Comparison of ENCODE assay signal across 15 cellular contexts in genomic region chr10:3136763-3137611, GRCh38. TPM values are rescaled to one million over a fixed set of nuclear protein-coding genes. Genes with fewer than 3 reads are reported as not detected.
DNase-seq lines count a peak whose midpoint lies in the region; ATAC-seq, FAIRE-seq and TF ChIP-seq lines count a peak whose summit lies in the region.
"Had no signal": no experiment of that assay in that cellular context is flagged by ENCODE, and none has a peak within 500 bp of the region (broad histone marks: within the 10 kb centered on the region; RNA-seq: fewer than 3 reads in every experiment).

No MANE protein-coding gene starts in this region.

- TF ChIP-seq CTCF in cardiac fibroblast (IDR thresholded peaks at IDR 0.05; ENCODE audit: low read depth, low read length) (no peak), kidney (IDR thresholded peaks at IDR 0.05; ENCODE audit: borderline replicate concordance, extremely low read depth, insufficient read depth) (no peak)

- H3K27me3 ChIP-seq in skeletal muscle tissue (ENCODE audit: control insufficient read depth in 3 of 3, insufficient read depth in 3 of 3, low read length in 3 of 3), result no peaks in the 10 kb centered on the region
- H3K27me3 ChIP-seq: SJSA1 had no signal

- H3K9me3 ChIP-seq in kidney (ENCODE audit: control insufficient read depth in 1 of 2, low read length in 2 of 2) (no peaks in the 10 kb centered on the region), skeletal muscle tissue (ENCODE audit: control insufficient read depth in 3 of 3, low read length in 3 of 3) (no peaks in the 10 kb centered on the region)

- H3K9ac ChIP-seq in kidney (ENCODE audit: low read length in 2 of 2) (no peak overlapping the region), skeletal muscle tissue (ENCODE audit: low read depth in 1 of 3, low read length in 3 of 3) (peak overlapping the region in 2 of 3 donors; percentile 20 to 54)

- no peak for ATAC-seq in GM18868 (IDR thresholded peaks at IDR 0.05; ENCODE audit: unreplicated experiment)
- ATAC-seq in GM18909 (IDR thresholded peaks at IDR 0.05; ENCODE audit: poor library complexity, unreplicated experiment), result no peak

- H3K36me3 ChIP-seq in kidney (ENCODE audit: control insufficient read depth in 1 of 2, insufficient read depth in 2 of 2, low read length in 2 of 2) (peaks cover 38 to 73% of the 10 kb centered on the region in 2 donors), skeletal muscle tissue (ENCODE audit: control insufficient read depth in 3 of 3, insufficient read depth in 3 of 3, low read length in 3 of 3) (peaks cover 53 to 69% (median 58%) of the 10 kb centered on the region in 3 donors)

- no peak overlapping the region for H3K27ac ChIP-seq in kidney (ENCODE audit: low read depth in 2 of 2, low read length in 2 of 2)
- H3K27ac ChIP-seq in skeletal muscle tissue (ENCODE audit: low read depth, low read length), result peak overlapping the region; percentile 48
- H3K27ac ChIP-seq: SJSA1 had no signal

- H3K4me3 ChIP-seq in cardiac fibroblast (replicated peaks in 1 of 2; ENCODE audit: low read depth in 2 of 2, low read length in 2 of 2), result no peak overlapping the region
- no peak overlapping the region for H3K4me3 ChIP-seq in kidney (ENCODE audit: low read length in 2 of 2)
- peak overlapping the region in 2 of 3 donors; percentile 7 to 17 for H3K4me3 ChIP-seq in skeletal muscle tissue (ENCODE audit: low read length in 3 of 3)
- H3K4me3 ChIP-seq: SJSA1, skin epidermis had no signal

- intact Hi-C loops in kidney (cut with DNase I), result no loop called here

- peak; percentile 15 for DNase-seq in EL
- DNase-seq in cardiac fibroblast (ENCODE audit: low read depth in 2 of 2), result peak; percentile 91 to 93
- peak; percentile 63 for DNase-seq in kidney
- DNase-seq in NAMALWA (ENCODE audit: low spot score), result no peak
- DNase-seq in activated CD4-positive, alpha-beta T cell treated with anti-CD3 and anti-CD28 coated beads, Interleukin-2, amount 50 U/mL, for 1 hour, result no peak
- DNase-seq: activated CD4-positive, alpha-beta T cell treated with anti-CD3 and anti-CD28 coated beads for 1 hour; activated naive CD4-positive, alpha-beta T cell; CD4-positive, CD25-positive, alpha-beta regulatory T cell; NCI-H510A treated with DMSO at 0.1 percent for 48 hours had no signal

- FAIRE-seq in kidney (lab: Jason Lieb, UNC), result no peak
- FAIRE-seq: endometrium had no signal

- H3K4me1 ChIP-seq in kidney (ENCODE audit: control insufficient read depth in 1 of 2, insufficient read depth in 1 of 2, low read depth in 1 of 2, low read length in 2 of 2) (no peaks in the 10 kb centered on the region), skeletal muscle tissue (ENCODE audit: control insufficient read depth in 3 of 3, insufficient read depth in 3 of 3, low read length in 3 of 3) (peaks cover 29 to 32% (median 29%) of the 10 kb centered on the region in 3 donors)
- H3K4me1 ChIP-seq: SJSA1 had no signal

RNA-seq across cellular contexts. Expression of gene PITRM1, which starts 35.6 kb away (rescaled TPM):
- total RNA-seq in kidney (60.7 TPM), skeletal muscle tissue (44.9 TPM)
- 28.8 TPM for polyA plus RNA-seq in kidney (ENCODE audit: insufficient read depth, low read depth, low replicate concordance)

Comparison
In these comparisons a context has a peak if more than half of its experiments do, and no peak if none do; other contexts are left out.
1. DNase-seq: peak in EL (single experiment), cardiac fibroblast (2 of 2) and kidney (single experiment); none in NAMALWA (single experiment) and activated CD4-positive, alpha-beta T cell treated with anti-CD3 and anti-CD28 coated beads, Interleukin-2, amount 50 U/mL, for 1 hour (single experiment).
2. H3K4me3 ChIP-seq: peak in skeletal muscle tissue (2 of 3); none in cardiac fibroblast (0 of 2) and kidney (0 of 2).
3. H3K9ac ChIP-seq: peak in skeletal muscle tissue (2 of 3); none in kidney (0 of 2).